ENCODE assay signal across 15 cellular contexts in genomic region chr1:111789666-111790316, GRCh38. TPM values are rescaled to one million over a fixed set of nuclear protein-coding genes. Genes with fewer than 3 reads are reported as not detected.
DNase-seq lines count a peak whose midpoint lies in the region; ATAC-seq, FAIRE-seq and TF ChIP-seq lines count a peak whose summit lies in the region.
"Had no signal": no experiment of that assay in that cellular context is flagged by ENCODE, and none has a peak within 500 bp of the region (broad histone marks: within the 10 kb centered on the region; RNA-seq: fewer than 3 reads in every experiment).

No MANE protein-coding gene starts in this region.

- no peak overlapping the region for H2AFZ ChIP-seq in HepG2 (ENCODE audit: low read length)

- H3K4me3 ChIP-seq in HL-60 (replicated peaks; ENCODE audit: insufficient read depth, low read length) (no peak overlapping the region), bronchial epithelial cell (ENCODE audit: low read depth, low read length) (no peak overlapping the region), HepG2 (replicated peaks in 1 of 3; ENCODE audit: insufficient read depth in 1 of 3, low read depth in 2 of 3, low read length in 3 of 3) (no peak overlapping the region)
- H3K4me3 ChIP-seq: SJSA1 had no signal

- H3K4me1 ChIP-seq in HepG2 (ENCODE audit: insufficient read depth, low read length): peaks cover 9% of the 10 kb centered on the region; the same call in 1 of the 2 replicates
- H3K4me1 ChIP-seq: SJSA1 had no signal

- in situ Hi-C loops in HepG2 (cut with HindIII; ENCODE audit: extremely low pct_ligation_motif_present, low pct_unique_long_range_greater_than_20kb): no loop called here

- WGBS in HepG2 (ENCODE audit: low lambda C conversion rate): 3% methylated on average over 2 of the region's 2 CpGs

- ATAC-seq in HepG2 (no peak), GM18498 (IDR thresholded peaks at IDR 0.05; ENCODE audit: unreplicated experiment) (no peak), GM18907 (IDR thresholded peaks at IDR 0.05; ENCODE audit: unreplicated experiment) (no peak), HG03097 (IDR thresholded peaks at IDR 0.05; ENCODE audit: low FRiP score, unreplicated experiment) (no peak)

- CTCF ChIA-PET in HepG2 (lab: Yijun Ruan, JAX; ENCODE audit: low intra/inter-chr PET ratio, low total read pairs) (no interaction called here), HEK293T (lab: Yijun Ruan, JAX) (interaction anchor here (0.6 kb wide), 1 partner anchor 376 kb away, joined by 4 read pairs; no protein-coding TSS in a partner anchor)

- no peaks in the 10 kb centered on the region for H3K9me3 ChIP-seq in HepG2 (ENCODE audit: low read length)
- H3K9me3 ChIP-seq: SJSA1 had no signal

- H3K36me3 ChIP-seq in bronchial epithelial cell (ENCODE audit: control insufficient read depth, insufficient read depth, low read length) (no peaks in the 10 kb centered on the region), HepG2 (replicated peaks in 1 of 2; ENCODE audit: control insufficient read depth in 1 of 2, insufficient read depth in 2 of 2, low read length in 2 of 2) (no peaks in the 10 kb centered on the region)
- H3K36me3 ChIP-seq: SJSA1 had no signal

- FAIRE-seq in bronchial epithelial cell (lab: Jason Lieb, UNC) (no peak), HepG2 (lab: Jason Lieb, UNC) (no peak)
- FAIRE-seq: endometrium, keratinocyte had no signal

- H4K20me1 ChIP-seq in HepG2 (ENCODE audit: insufficient read depth, low read length): no peaks in the 10 kb centered on the region

- no peak overlapping the region for H3K4me2 ChIP-seq in HepG2 (ENCODE audit: low read depth, low read length)

- TF ChIP-seq EP300 in HepG2 (IDR thresholded peaks at IDR 0.05; ENCODE audit: low read depth in 2 of 2, low read length in 2 of 2) (no peak), HepG2 (CRISPR knock-in tag; IDR thresholded peaks at IDR 0.05; ENCODE audit: borderline replicate concordance) (no peak)

- H3K27me3 ChIP-seq in HL-60 (ENCODE audit: insufficient read depth, poor library complexity, severe bottlenecking): no peaks in the 10 kb centered on the region
- H3K27me3 ChIP-seq in bronchial epithelial cell (ENCODE audit: control insufficient read depth, insufficient read depth, low read length): peaks cover 3% of the 10 kb centered on the region
- H3K27me3 ChIP-seq in HepG2 (ENCODE audit: control insufficient read depth in 1 of 2, insufficient read depth in 2 of 2, low read length in 2 of 2): peaks cover 1 to 44% of the 10 kb centered on the region in 2 experiments; a peak in 3 of 5 replicates

- TF ChIP-seq RAD21 in HepG2 (CRISPR knock-in tag; IDR thresholded peaks at IDR 0.05): no peak

- TF ChIP-seq POLR2A in HepG2 (IDR thresholded peaks at IDR 0.05; ENCODE audit: insufficient read depth in 1 of 2, low read depth in 2 of 2, low read length in 2 of 2): no peak

- H3K27ac ChIP-seq in HL-60 (replicated peaks) (no peak overlapping the region), HepG2 (ENCODE audit: extremely low read length, insufficient read depth, low read length) (no peak overlapping the region)
- H3K27ac ChIP-seq: SJSA1 had no signal

- H3K79me2 ChIP-seq in HepG2 (ENCODE audit: insufficient read depth, low read length): no peaks in the 10 kb centered on the region

- POLR2A ChIA-PET in HepG2 (lab: Yijun Ruan, JAX) (no interaction called here), HEK293T (lab: Yijun Ruan, JAX) (no interaction called here)

- TF ChIP-seq CTCF in HL-60 (IDR thresholded peaks at IDR 0.05; ENCODE audit: insufficient read depth, low read length): no peak
- TF ChIP-seq CTCF in bronchial epithelial cell (IDR thresholded peaks at IDR 0.05; ENCODE audit: insufficient read depth, low read length, severe bottlenecking): peak; percentile 14
- TF ChIP-seq CTCF in HepG2 (CRISPR knock-in tag; IDR thresholded peaks at IDR 0.05): 0 out of 2 replicates have a peak, but pooled peaks have one; percentile 16

- intact Hi-C loops in HepG2 (cut with micrococcal nuclease; ENCODE audit: unreplicated experiment): no loop called here

- no peak overlapping the region for H3K9ac ChIP-seq in HepG2 (ENCODE audit: insufficient read depth, low read depth, low read length)

- no TSS peak for BruUV-seq in HepG2 (replicated peaks; lab: Mats Ljungman, UMichigan)

- peak; percentile 75 for DNase-seq in AG20443 (ENCODE audit: low spot score)
- DNase-seq in HL-60 (ENCODE audit: low read depth in 1 of 2, low spot score in 1 of 2): peak; percentile 75 to 84
- DNase-seq in bronchial epithelial cell (ENCODE audit: low read depth): peak; percentile 18
- no peak for DNase-seq in HepG2 (ENCODE audit: low spot score)
- DNase-seq in HEK293T (ENCODE audit: extremely low spot score): no peak
- DNase-seq: activated CD4-positive, alpha-beta T cell treated with anti-CD3 and anti-CD28 coated beads, Interleukin-2, amount 10 ng/mL, durations not matched to agents 24 days and 14 days; activated naive CD4-positive, alpha-beta T cell treated with Interleukin-2 at 50 U/mL for 16 hours; COR-L47; NCI-H187 had no signal

TF ChIP-seq in HepG2, 621 proteins besides CTCF, POLR2A, EP300 and RAD21 (continues in another document):
- TF ChIP-seq ATF7 (IDR thresholded peaks at IDR 0.05): peak; percentile 38; the same call in 1 of the 2 replicates
- TF ChIP-seq ATF7 (CRISPR knock-in tag; IDR thresholded peaks at IDR 0.05): no peak
- TF ChIP-seq CEBPG (CRISPR knock-in tag; IDR thresholded peaks at IDR 0.05): no peak
- TF ChIP-seq ZNF3 (CRISPR knock-in tag; IDR thresholded peaks at IDR 0.05): no peak
- no peak for TF ChIP-seq ZNF501 (CRISPR knock-in tag; IDR thresholded peaks at IDR 0.05)
- no peak for TF ChIP-seq ZFYVE20 (CRISPR knock-in tag; IDR thresholded peaks at IDR 0.05; ENCODE audit: borderline replicate concordance, low read depth)

TF ChIP-seq in HEK293T, 16 proteins besides CTCF, POLR2A, EP300 and RAD21 (continues in another document):
- no peak for TF ChIP-seq FOXK2 (IDR thresholded peaks at IDR 0.05)
- no peak for TF ChIP-seq CTBP1 (IDR thresholded peaks at IDR 0.05; ENCODE audit: borderline replicate concordance)
- no peak for TF ChIP-seq L3MBTL2 (conservative IDR thresholded peaks at IDR 0.05)
- TF ChIP-seq SP1 (IDR thresholded peaks at IDR 0.05): no peak
- no peak for TF ChIP-seq BHLHE40 (IDR thresholded peaks at IDR 0.05; ENCODE audit: borderline replicate concordance)

RNA-seq across cellular contexts. Expression of gene DDX20, which starts 34.1 kb away (rescaled TPM):
- total RNA-seq in bronchial epithelial cell (9.5 and 13.2 TPM in 2 replicates), HepG2 (2016; rRNA removed; fragmentation: Illumina TruSeq; extraction: Trizol) (14.3 and 20.0 TPM in 2 replicates)
- total RNA-seq in HepG2 (2016; cell fraction: cytosol; rRNA removed; fragmentation: Illumina TruSeq; extraction: Trizol; ENCODE audit: low read depth): 1.8 and 2.2 TPM in 2 replicates
- total RNA-seq in HepG2 (2016; cell fraction: insoluble cytoplasmic fraction; rRNA removed; fragmentation: Illumina TruSeq; extraction: Trizol): 13.8 and 19.4 TPM in 2 replicates
- total RNA-seq in HepG2 (2016; cell fraction: membrane; rRNA removed; fragmentation: Illumina TruSeq; extraction: Trizol): 5.0 and 6.5 TPM in 2 replicates
- 13.8 TPM in 2 replicates for total RNA-seq in HepG2 (2016; cell fraction: nucleus; rRNA removed; fragmentation: Illumina TruSeq; extraction: Trizol)
- 3.2 and 4.0 TPM in 2 replicates for polyA plus RNA-seq in HepG2 (2011; rRNA removed)
- polyA plus RNA-seq in HepG2 (2011; cell fraction: cytosol; rRNA removed): 1.7 and 2.4 TPM in 2 replicates
- polyA plus RNA-seq in HepG2 (2011; cell fraction: nucleus; rRNA removed): 4.0 and 5.2 TPM in 2 replicates
- 4.6 and 6.6 TPM in 2 replicates for polyA plus RNA-seq in HepG2 (2012)
- polyA plus RNA-seq in HepG2 (2016; cell fraction: cytosol; fragmentation: Illumina TruSeq; extraction: Trizol; ENCODE audit: low read depth): 0.71 and 0.80 TPM in 2 replicates
- polyA plus RNA-seq in HepG2 (2016; cell fraction: insoluble cytoplasmic fraction; fragmentation: Illumina TruSeq; extraction: Trizol; ENCODE audit: low read depth): 13.4 and 14.2 TPM in 2 replicates
- 1.7 and 2.0 TPM in 2 replicates for polyA plus RNA-seq in HepG2 (2016; cell fraction: membrane; fragmentation: Illumina TruSeq; extraction: Trizol; ENCODE audit: low read depth)
- 14.9 and 15.2 TPM in 2 replicates for polyA plus RNA-seq in HepG2 (2016; cell fraction: nucleus; fragmentation: Illumina TruSeq; extraction: Trizol; ENCODE audit: insufficient read depth, low read depth)
- 5.0 and 17.2 TPM in 2 replicates for polyA minus RNA-seq in HepG2 (2011; rRNA and poly(A)+ RNA removed; ENCODE audit: low replicate concordance)
- 4.1 and 4.2 TPM in 2 replicates for polyA minus RNA-seq in HepG2 (2011; cell fraction: cytosol; rRNA and poly(A)+ RNA removed)
- polyA minus RNA-seq in HepG2 (2011; cell fraction: nucleus; rRNA and poly(A)+ RNA removed): 15.5 and 16.4 TPM in 2 replicates

RNA-seq across cellular contexts. Expression of gene INKA2, which starts 50.6 kb away (rescaled TPM):
- 4.5 and 6.0 TPM in 2 replicates for total RNA-seq in bronchial epithelial cell
- total RNA-seq in HepG2 (2016; rRNA removed; fragmentation: Illumina TruSeq; extraction: Trizol): 4.6 and 6.1 TPM in 2 replicates
- total RNA-seq in HepG2 (2016; cell fraction: cytosol; rRNA removed; fragmentation: Illumina TruSeq; extraction: Trizol; ENCODE audit: low read depth): 0.61 and 1.2 TPM in 2 replicates
- 4.0 and 4.3 TPM in 2 replicates for total RNA-seq in HepG2 (2016; cell fraction: insoluble cytoplasmic fraction; rRNA removed; fragmentation: Illumina TruSeq; extraction: Trizol)
- 2.5 and 2.9 TPM in 2 replicates for total RNA-seq in HepG2 (2016; cell fraction: membrane; rRNA removed; fragmentation: Illumina TruSeq; extraction: Trizol)
- 4.0 and 4.7 TPM in 2 replicates for total RNA-seq in HepG2 (2016; cell fraction: nucleus; rRNA removed; fragmentation: Illumina TruSeq; extraction: Trizol)
- 2.6 TPM in 2 replicates for polyA plus RNA-seq in HepG2 (2011; rRNA removed)
- 1.3 TPM in 2 replicates for polyA plus RNA-seq in HepG2 (2011; cell fraction: cytosol; rRNA removed)
- 2.5 and 3.6 TPM in 2 replicates for polyA plus RNA-seq in HepG2 (2011; cell fraction: nucleus; rRNA removed)
- polyA plus RNA-seq in HepG2 (2012): 1.7 and 2.4 TPM in 2 replicates
- 0.77 and 1.1 TPM in 2 replicates for polyA plus RNA-seq in HepG2 (2016; cell fraction: cytosol; fragmentation: Illumina TruSeq; extraction: Trizol; ENCODE audit: low read depth)
- polyA plus RNA-seq in HepG2 (2016; cell fraction: insoluble cytoplasmic fraction; fragmentation: Illumina TruSeq; extraction: Trizol; ENCODE audit: low read depth): 2.2 and 3.8 TPM in 2 replicates
- 1.9 and 2.0 TPM in 2 replicates for polyA plus RNA-seq in HepG2 (2016; cell fraction: membrane; fragmentation: Illumina TruSeq; extraction: Trizol; ENCODE audit: low read depth)
- 6.2 and 10.3 TPM in 2 replicates for polyA plus RNA-seq in HepG2 (2016; cell fraction: nucleus; fragmentation: Illumina TruSeq; extraction: Trizol; ENCODE audit: insufficient read depth, low read depth)
- 4.9 and 8.9 TPM in 2 replicates for polyA minus RNA-seq in HepG2 (2011; rRNA and poly(A)+ RNA removed; ENCODE audit: low replicate concordance)
- polyA minus RNA-seq in HepG2 (2011; cell fraction: cytosol; rRNA and poly(A)+ RNA removed): 1.6 TPM in 1 of 2 replicates, not detected in the other
- polyA minus RNA-seq in HepG2 (2011; cell fraction: nucleus; rRNA and poly(A)+ RNA removed): 6.2 and 9.3 TPM in 2 replicates

Comparison
In these comparisons a context has a peak if more than half of its experiments do, and no peak if none do; other contexts are left out.
1. DNase-seq: peak in AG20443 (single experiment), HL-60 (2 of 2) and bronchial epithelial cell (single experiment); none in HepG2 (single experiment) and HEK293T (single experiment).